9 cellular contexts compared by ENCODE assay signal in genomic region chr3:9769012-9769411, GRCh38. TPM values are rescaled to one million over a fixed set of nuclear protein-coding genes. Genes with fewer than 3 reads are reported as not detected.
DNase-seq lines count a peak whose midpoint lies in the region; ATAC-seq and TF ChIP-seq lines count a peak whose summit lies in the region.
"Had no signal": no experiment of that assay in that cellular context is flagged by ENCODE, and none has a peak within 500 bp of the region (broad histone marks: within the 10 kb centered on the region; RNA-seq: fewer than 3 reads in every experiment).

No MANE protein-coding gene starts in this region.

- no peak overlapping the region for H3K9ac ChIP-seq in mammary epithelial cell (ENCODE audit: insufficient read depth, low read length)
- H3K9ac ChIP-seq in mesendoderm (ENCODE audit: low read length) = no peak overlapping the region

- H3K4me2 ChIP-seq in mammary epithelial cell (ENCODE audit: insufficient read depth, low read depth, low read length) = peak overlapping the region; percentile 85
- no peak overlapping the region for H3K4me2 ChIP-seq in mesendoderm (ENCODE audit: low read length)

- H3K9me3 ChIP-seq in mammary epithelial cell (replicated peaks; ENCODE audit: insufficient read depth, low read length) (no peaks in the 10 kb centered on the region), tibial nerve (no peaks in the 10 kb centered on the region)

- H4K5ac ChIP-seq in mesendoderm (ENCODE audit: low read length) = no peak overlapping the region

- no peak overlapping the region for H2BK120ac ChIP-seq in mesendoderm (ENCODE audit: low read depth, low read length)

- no peaks in the 10 kb centered on the region for H3K27me3 Mint-ChIP-seq in activated T-cell treated with anti-CD3 and anti-CD28 coated beads, Interleukin-2, amount 50 U/mL, for 4 hours (ENCODE audit: low read depth)

- no peak for TF ChIP-seq CTCF in mammary epithelial cell (conservative IDR thresholded peaks at IDR 0.05 in 1 of 2, IDR thresholded peaks at IDR 0.05 in 1 of 2; ENCODE audit: extremely low read depth in 1 of 2, insufficient read depth in 1 of 2, low read depth in 1 of 2, low read length in 2 of 2)
- no peak for TF ChIP-seq CTCF in tibial nerve (IDR thresholded peaks at IDR 0.05)

- peak overlapping the region; percentile 89 for H3K23ac ChIP-seq in mesendoderm (ENCODE audit: low read length)

- H3K4me3 ChIP-seq in mammary epithelial cell (replicated peaks in 1 of 3; ENCODE audit: insufficient read depth in 1 of 3, low read depth in 2 of 3, low read length in 3 of 3) (no peak overlapping the region), mesendoderm (ENCODE audit: low read length) (no peak overlapping the region), tibial nerve (peak overlapping the region; percentile 73 to 93 (median 88))

- CTCF ChIA-PET in mammary epithelial cell (lab: Charles Lee; ENCODE audit: low non-redundant PET) = no interaction called here

- no peaks in the 10 kb centered on the region for H3K79me1 ChIP-seq in mesendoderm (ENCODE audit: low read length)

- no peak for TF ChIP-seq EP300 in tibial nerve (IDR thresholded peaks at IDR 0.05)

- peak overlapping the region; percentile 85 for H2AFZ ChIP-seq in mammary epithelial cell (ENCODE audit: low read depth, low read length)

- no peak overlapping the region for H2BK5ac ChIP-seq in mesendoderm (ENCODE audit: low read length)

- no peak for TF ChIP-seq POLR2A in tibial nerve (IDR thresholded peaks at IDR 0.05)

- H3K36me3 ChIP-seq in mammary epithelial cell (ENCODE audit: insufficient read depth, low read length) (no peaks in the 10 kb centered on the region), mesendoderm (ENCODE audit: control insufficient read depth, insufficient read depth, low read length) (no peaks in the 10 kb centered on the region), tibial nerve (peaks cover 0 to 16% (median 0%) of the 10 kb centered on the region in 3 donors)

- no peaks in the 10 kb centered on the region for H3K36me3 Mint-ChIP-seq in activated T-cell treated with anti-CD3 and anti-CD28 coated beads, Interleukin-2, amount 50 U/mL, for 4 hours (ENCODE audit: insufficient read depth)

- H3K9me3 Mint-ChIP-seq in activated T-cell treated with anti-CD3 and anti-CD28 coated beads, Interleukin-2, amount 50 U/mL, for 4 hours = no peaks in the 10 kb centered on the region

- dilution Hi-C loops in mammary epithelial cell (cut with HindIII; ENCODE audit: low sequenced_read_pairs) = no loop called here

- no peak for DNase-seq in activated T-cell treated with anti-CD3 and anti-CD28 coated beads, Interleukin-2, amount 50 U/mL, for 4 hours
- no peak for DNase-seq in activated T-cell treated with anti-CD3 and anti-CD28 coated beads, Interleukin-2, amount 50 U/mL, for 1 hour
- DNase-seq in mammary epithelial cell = no peak
- no peak for DNase-seq in mesendoderm
- no peak for DNase-seq in tibial nerve (ENCODE audit: low spot score in 2 of 2)
- no peak for DNase-seq in stimulated activated CD4-positive, alpha-beta T cell treated with anti-CD3 and anti-CD28 coated beads, Interleukin-15, amount 100 ng/mL, for 24 hours
- DNase-seq in NCI-H82 (lab: John Stamatoyannopoulos, UW) = no peak
- DNase-seq in AG08396 (ENCODE audit: low spot score) = no peak
- DNase-seq: OCI-M1 had no signal

- no peak overlapping the region for H3K56ac ChIP-seq in mesendoderm (ENCODE audit: low read length)

- no TSS peak for BruUV-seq in mammary epithelial cell (replicated peaks; lab: Mats Ljungman, UMichigan)

- no peak overlapping the region for H3K18ac ChIP-seq in mesendoderm (ENCODE audit: low read length)

- intact Hi-C loops in mammary epithelial cell (cut with micrococcal nuclease) = no loop called here

- H4K20me1 ChIP-seq in mammary epithelial cell (ENCODE audit: insufficient read depth, low read length) = no peaks in the 10 kb centered on the region

- in situ Hi-C loops in mammary epithelial cell (cut with MboI; ENCODE audit: low sequenced_read_pairs in 2 of 2) = no loop called here

- ATAC-seq in activated T-cell treated with anti-CD3 and anti-CD28 coated beads, Interleukin-2, amount 50 U/mL, for 4 hours = no peak

- H3K4ac ChIP-seq in mesendoderm (ENCODE audit: low read depth, low read length) = no peak overlapping the region

- H3K27ac ChIP-seq in mammary epithelial cell (ENCODE audit: insufficient read depth, low read depth, low read length) (no peak overlapping the region), mesendoderm (ENCODE audit: low read depth, low read length) (no peak overlapping the region), tibial nerve (peak overlapping the region; percentile 82 to 97 (median 92))

- no peaks in the 10 kb centered on the region for H3K27me3 ChIP-seq in mammary epithelial cell (ENCODE audit: insufficient read depth, low read length)
- no peaks in the 10 kb centered on the region for H3K27me3 ChIP-seq in mesendoderm (ENCODE audit: insufficient read depth, low read length, poor library complexity)
- H3K27me3 ChIP-seq in tibial nerve = no peaks in the 10 kb centered on the region

- no peak overlapping the region for H2AK5ac ChIP-seq in mesendoderm (ENCODE audit: low read length)

- no peaks in the 10 kb centered on the region for H3K79me2 ChIP-seq in mammary epithelial cell (ENCODE audit: insufficient read depth, low read length)
- H3K79me2 ChIP-seq in mesendoderm (ENCODE audit: control insufficient read depth, insufficient read depth, low read length) = no peaks in the 10 kb centered on the region

- 96% methylated on average over 5 of the region's 5 CpGs for WGBS in mammary epithelial cell (ENCODE audit: low coverage, missing lambda C conversion rate)
- 100% methylated on average over 1 of the region's 5 CpGs for WGBS in mesendoderm (ENCODE audit: extremely low coverage, insufficient coverage, low lambda C conversion rate)
- WGBS in tibial nerve, 2 donors = 46 to 53% methylated on average over 5 of the region's 5 CpGs

- peak overlapping the region; percentile 75 for H3K4me3 Mint-ChIP-seq in activated T-cell treated with anti-CD3 and anti-CD28 coated beads, Interleukin-2, amount 50 U/mL, for 4 hours

- no peak overlapping the region for H2BK15ac ChIP-seq in mesendoderm (replicated peaks; ENCODE audit: low read depth)

- H4K8ac ChIP-seq in mesendoderm (ENCODE audit: low read depth, low read length) = no peak overlapping the region

- H3K4me1 ChIP-seq in mammary epithelial cell (ENCODE audit: insufficient read depth, low read length) (peaks cover 4% of the 10 kb centered on the region), mesendoderm (ENCODE audit: control insufficient read depth, low read depth, low read length) (no peaks in the 10 kb centered on the region), tibial nerve (peaks cover 0 to 44% (median 27%) of the 10 kb centered on the region in 4 donors)

- peaks cover 19% of the 10 kb centered on the region for H3K4me1 Mint-ChIP-seq in activated T-cell treated with anti-CD3 and anti-CD28 coated beads, Interleukin-2, amount 50 U/mL, for 4 hours (ENCODE audit: low read depth)

RNA-seq across cellular contexts. Expression of gene CAMK1, which starts 0.7 kb away (rescaled TPM):
- 10 to 100 TPM; 15.3 to 20.7 (median 15.7) TPM for total RNA-seq in activated T-cell treated with anti-CD3 and anti-CD28 coated beads, Interleukin-2, amount 50 U/mL, for 4 hours
- total RNA-seq in mammary epithelial cell (1 to 10 TPM in 1 of 2 donors, under 1 TPM in 1; 0.50 to 2.3 TPM), tibial nerve (10 to 100 TPM; 60.3 to 94.8 (median 72.2) TPM)
- polyA plus RNA-seq in mammary epithelial cell = 2.4 TPM
- polyA minus RNA-seq in mammary epithelial cell = not detected
- 4.1 TPM for polyA plus RNA-seq in mesendoderm (2013, experiment 1 of 2)
- polyA plus RNA-seq in mesendoderm (2013, experiment 2 of 2) = 3.7 TPM

RNA-seq across cellular contexts. Expression of gene OGG1, which starts 19.3 kb away (rescaled TPM):
- 10 to 100 TPM; 25.2 to 30.5 (median 28.8) TPM for total RNA-seq in activated T-cell treated with anti-CD3 and anti-CD28 coated beads, Interleukin-2, amount 50 U/mL, for 4 hours
- total RNA-seq in mammary epithelial cell (10 to 100 TPM; 17.5 to 19.2 TPM), tibial nerve (10 to 100 TPM; 26.8 to 54.9 (median 40.6) TPM)
- polyA plus RNA-seq in mammary epithelial cell = 18.0 TPM
- polyA minus RNA-seq in mammary epithelial cell = 14.3 TPM
- polyA plus RNA-seq in mesendoderm (2013, experiment 1 of 2) = 30.7 TPM
- 35.5 TPM for polyA plus RNA-seq in mesendoderm (2013, experiment 2 of 2)

RNA-seq across cellular contexts. Expression of gene TADA3, which starts 23.3 kb away (rescaled TPM):
- 10 to 100 TPM; 39.3 to 42.0 (median 40.2) TPM for total RNA-seq in activated T-cell treated with anti-CD3 and anti-CD28 coated beads, Interleukin-2, amount 50 U/mL, for 4 hours
- total RNA-seq in mammary epithelial cell (10 to 100 TPM; 57.5 to 75.5 TPM), tibial nerve (10 to 100 TPM; 56.1 to 69.0 (median 65.4) TPM)
- 47.0 TPM for polyA plus RNA-seq in mammary epithelial cell
- polyA minus RNA-seq in mammary epithelial cell = 54.3 TPM
- polyA plus RNA-seq in mesendoderm (2013, experiment 1 of 2) = 38.4 TPM
- polyA plus RNA-seq in mesendoderm (2013, experiment 2 of 2) = 38.3 TPM

RNA-seq across cellular contexts. Expression of gene ARPC4, which starts 23.9 kb away (rescaled TPM):
- 100 to 1,000 TPM; 257 to 268 (median 264) TPM for total RNA-seq in activated T-cell treated with anti-CD3 and anti-CD28 coated beads, Interleukin-2, amount 50 U/mL, for 4 hours
- total RNA-seq in mammary epithelial cell (100 to 1,000 TPM; 135 to 202 TPM), tibial nerve (100 to 1,000 TPM in 2 of 4 donors, 10 to 100 TPM in 2; 96.3 to 169 (median 125) TPM)
- polyA plus RNA-seq in mammary epithelial cell = 267 TPM
- 174 TPM for polyA minus RNA-seq in mammary epithelial cell
- 93.1 TPM for polyA plus RNA-seq in mesendoderm (2013, experiment 1 of 2)
- 95.1 TPM for polyA plus RNA-seq in mesendoderm (2013, experiment 2 of 2)

RNA-seq across cellular contexts. Expression of gene BRPF1, which starts 37.5 kb away (rescaled TPM):
- 10 to 100 TPM; 56.9 to 59.9 (median 59.8) TPM for total RNA-seq in activated T-cell treated with anti-CD3 and anti-CD28 coated beads, Interleukin-2, amount 50 U/mL, for 4 hours
- total RNA-seq in mammary epithelial cell = 10 to 100 TPM; 16.5 to 21.2 TPM
- 8.4 TPM for polyA plus RNA-seq in mammary epithelial cell
- polyA minus RNA-seq in mammary epithelial cell = 24.1 TPM
- 15.6 TPM for polyA plus RNA-seq in mesendoderm (2013, experiment 1 of 2)
- polyA plus RNA-seq in mesendoderm (2013, experiment 2 of 2) = 16.1 TPM
- total RNA-seq in tibial nerve = 10 to 100 TPM; 18.0 to 21.0 (median 20.6) TPM

Comparison
In these comparisons a context has a peak if more than half of its experiments do, and no peak if none do; other contexts are left out.
1. H3K27ac ChIP-seq: peak in tibial nerve (4 of 4); none in mammary epithelial cell (single experiment) and mesendoderm (single experiment).
2. H3K4me3 ChIP-seq: peak in tibial nerve (4 of 4); none in mammary epithelial cell (0 of 3) and mesendoderm (single experiment).
3. RNA of gene CAMK1, which starts 0.7 kb away (total RNA-seq): 60.3 to 94.8 TPM in tibial nerve and 15.3 to 20.7 TPM in activated T-cell treated with anti-CD3 and anti-CD28 coated beads, Interleukin-2, amount 50 U/mL, for 4 hours; 0.50 to 2.3 TPM in mammary epithelial cell; every median in the first group is over 4 times any median in the second.